Comparison of ENCODE assay signal across 33 cellular contexts in genomic region chr2:236246711-236247246, GRCh38. TPM values are rescaled to one million over a fixed set of nuclear protein-coding genes. Genes with fewer than 3 reads are reported as not detected.
"Had no signal": no experiment of that assay in that cellular context is flagged by ENCODE, and none has a peak within 500 bp of the region (broad histone marks: within the 10 kb centered on the region; RNA-seq: fewer than 3 reads in every experiment).

No MANE protein-coding gene starts in this region.

- H3K36me3 Mint-ChIP-seq: activated CD8-positive, alpha-beta memory T cell treated with anti-CD3 and anti-CD28 coated beads, Interleukin-2, amount 10 ng/mL, durations not matched to agents 7 days and 5 days; activated naive CD4-positive, alpha-beta T cell treated with anti-CD3 and anti-CD28 coated beads, Interleukin-2, amount 50 U/mL, for 72 hours; brain; natural killer cell treated with Interleukin-12 subunit alpha and Interleukin-12 subunit beta and Interleukin-15 and Interleukin-18, amount 100 ng/mL, for 72 hours had no signal

- H3K27me3 ChIP-seq: ascending aorta had no signal

- H3K4me3 Mint-ChIP-seq: activated CD4-positive, alpha-beta T cell treated with anti-CD3 and anti-CD28 coated beads for 36 hours; activated CD8-positive, alpha-beta memory T cell treated with anti-CD3 and anti-CD28 coated beads, Interleukin-2, amount 10 ng/mL, durations not matched to agents 7 days and 5 days; activated CD8-positive, alpha-beta T cell treated with anti-CD3 and anti-CD28 coated beads, Interleukin-2, amount 10 ng/mL, durations not matched to agents 7 days and 5 days; brain; effector memory CD8-positive, alpha-beta T cell; natural killer cell treated with Interleukin-12 subunit alpha and Interleukin-12 subunit beta and Interleukin-15 and Interleukin-18, amount 100 ng/mL, for 72 hours; T-helper 2 cell treated with Interferon-gamma antibody and Interleukin-4, amounts not matched to agents 5 μg/mL and 100 μg/mL, for 36 hours had no signal

- H3K36me3 ChIP-seq: ascending aorta, cardiac muscle cell, sigmoid colon, spleen, suprapubic skin, tibial artery, upper lobe of right lung had no signal

- H3K27ac Mint-ChIP-seq: activated CD4-positive, alpha-beta T cell treated with anti-CD3 and anti-CD28 coated beads for 36 hours; activated CD8-positive, alpha-beta memory T cell treated with anti-CD3 and anti-CD28 coated beads, Interleukin-2, amount 10 ng/mL, durations not matched to agents 7 days and 5 days; activated CD8-positive, alpha-beta T cell treated with anti-CD3 and anti-CD28 coated beads, Interleukin-2, amount 10 ng/mL, durations not matched to agents 7 days and 5 days; activated naive CD4-positive, alpha-beta T cell treated with anti-CD3 and anti-CD28 coated beads, Interleukin-2, amount 50 U/mL, for 72 hours; activated T-helper 2 cell treated with anti-CD3 and anti-CD28 coated beads, Interferon-gamma antibody, Interleukin-2, Interleukin-4, amounts not matched to agents 10 μg/mL and 5 μg/mL and 100 μg/mL, durations not matched to agents 14 hours and 24 hours and 36 hours; effector memory CD8-positive, alpha-beta T cell; natural killer cell treated with Interleukin-12 subunit alpha and Interleukin-12 subunit beta and Interleukin-15 and Interleukin-18, amount 100 ng/mL, for 72 hours; T-helper 2 cell treated with Interferon-gamma antibody and Interleukin-4, amounts not matched to agents 5 μg/mL and 100 μg/mL, for 36 hours had no signal

- H3K27ac ChIP-seq: ascending aorta, foreskin keratinocyte, hepatocyte, sigmoid colon, spleen, suprapubic skin, tibial artery, upper lobe of right lung had no signal

- H3K9me3 Mint-ChIP-seq: activated naive CD4-positive, alpha-beta T cell treated with anti-CD3 and anti-CD28 coated beads, Interleukin-2, amount 50 U/mL, for 72 hours; activated T-helper 2 cell treated with anti-CD3 and anti-CD28 coated beads, Interferon-gamma antibody, Interleukin-2, Interleukin-4, amounts not matched to agents 10 μg/mL and 5 μg/mL and 100 μg/mL, durations not matched to agents 14 hours and 24 hours and 36 hours; brain; natural killer cell treated with Interleukin-12 subunit alpha and Interleukin-12 subunit beta and Interleukin-15 and Interleukin-18, amount 100 ng/mL, for 72 hours; T-helper 2 cell treated with Interferon-gamma antibody and Interleukin-4, amounts not matched to agents 5 μg/mL and 100 μg/mL, for 36 hours had no signal

- H3K4me1 ChIP-seq: ascending aorta, foreskin keratinocyte, sigmoid colon, suprapubic skin, tibial artery, upper lobe of right lung had no signal

- H3K4me3 ChIP-seq: ascending aorta, cardiac muscle cell, hepatocyte, lung, sigmoid colon, spleen, suprapubic skin, tibial artery, upper lobe of right lung had no signal

- DNase-seq: activated CD4-positive, alpha-beta T cell treated with anti-CD3 and anti-CD28 coated beads for 36 hours; activated CD4-positive, CD25-positive, alpha-beta regulatory T cell; activated CD8-positive, alpha-beta memory T cell treated with anti-CD3 and anti-CD28 coated beads, Interleukin-2, amount 10 ng/mL, durations not matched to agents 7 days and 5 days; activated CD8-positive, alpha-beta T cell treated with anti-CD3 and anti-CD28 coated beads, Interleukin-2, amount 10 ng/mL, durations not matched to agents 7 days and 5 days; activated naive CD4-positive, alpha-beta T cell; activated T-cell treated with anti-CD3 and anti-CD28 coated beads, Interleukin-2, amount 50 U/mL, for 48 hours; cortex of kidney; effector memory CD8-positive, alpha-beta T cell; erythroblast; foreskin keratinocyte; left colon; mesendoderm; posterior cingulate gyrus; sigmoid colon; spleen; stimulated activated naive CD4-positive, alpha-beta T cell; T-helper 1 cell; tibial artery; upper lobe of right lung had no signal

- ATAC-seq: activated CD4-positive, alpha-beta T cell treated with anti-CD3 and anti-CD28 coated beads for 36 hours; activated CD8-positive, alpha-beta memory T cell treated with anti-CD3 and anti-CD28 coated beads, Interleukin-2, amount 10 ng/mL, durations not matched to agents 7 days and 5 days; activated CD8-positive, alpha-beta T cell treated with anti-CD3 and anti-CD28 coated beads, Interleukin-2, amount 10 ng/mL, durations not matched to agents 7 days and 5 days; activated naive CD4-positive, alpha-beta T cell treated with anti-CD3 and anti-CD28 coated beads, Interleukin-2, amount 50 U/mL, for 72 hours; effector memory CD8-positive, alpha-beta T cell; foreskin keratinocyte; left colon; natural killer cell treated with Interleukin-12 subunit alpha and Interleukin-12 subunit beta and Interleukin-15 and Interleukin-18, amount 100 ng/mL, for 72 hours; upper lobe of right lung had no signal

- H3K4me1 Mint-ChIP-seq: activated CD4-positive, alpha-beta T cell treated with anti-CD3 and anti-CD28 coated beads for 36 hours; activated CD8-positive, alpha-beta memory T cell treated with anti-CD3 and anti-CD28 coated beads, Interleukin-2, amount 10 ng/mL, durations not matched to agents 7 days and 5 days had no signal

- H3K9me3 ChIP-seq: ascending aorta, sigmoid colon, spleen, suprapubic skin, tibial artery, upper lobe of right lung had no signal

RNA-seq across cellular contexts. Expression of gene ASB18, which starts 17.4 kb away (rescaled TPM):
- total RNA-seq: activated CD4-positive, alpha-beta T cell treated with anti-CD3 and anti-CD28 coated beads for 36 hours; activated CD8-positive, alpha-beta memory T cell treated with anti-CD3 and anti-CD28 coated beads, Interleukin-2, amount 10 ng/mL, durations not matched to agents 7 days and 5 days; activated CD8-positive, alpha-beta T cell treated with anti-CD3 and anti-CD28 coated beads, Interleukin-2, amount 10 ng/mL, durations not matched to agents 7 days and 5 days; activated naive CD4-positive, alpha-beta T cell treated with anti-CD3 and anti-CD28 coated beads, Interleukin-2, amount 50 U/mL, for 72 hours; activated T-helper 2 cell treated with anti-CD3 and anti-CD28 coated beads, Interferon-gamma antibody, Interleukin-2, Interleukin-4, amounts not matched to agents 10 μg/mL and 5 μg/mL and 100 μg/mL, durations not matched to agents 14 hours and 24 hours and 36 hours; ascending aorta; cardiac muscle cell; foreskin keratinocyte; hepatocyte; left colon; lung; mononuclear cell; natural killer cell treated with Interleukin-12 subunit alpha and Interleukin-12 subunit beta and Interleukin-15 and Interleukin-18, amount 100 ng/mL, for 72 hours; omental fat pad; sigmoid colon; spleen; upper lobe of right lung had no signal
- polyA plus RNA-seq: adipose tissue, foreskin keratinocyte, hepatocyte, keratinocyte, lung, sigmoid colon, spleen had no signal
